1 cellular context compared by ENCODE assay signal in genomic region chr12:21677622-21678277, GRCh38.
TF ChIP-seq lines count a peak whose summit lies in the region.

No MANE protein-coding gene starts in this region.

TF ChIP-seq in GM23338, 12 proteins besides CTCF, POLR2A, EP300 and RAD21 (continued from another document):
- TF ChIP-seq, protein P1, sequence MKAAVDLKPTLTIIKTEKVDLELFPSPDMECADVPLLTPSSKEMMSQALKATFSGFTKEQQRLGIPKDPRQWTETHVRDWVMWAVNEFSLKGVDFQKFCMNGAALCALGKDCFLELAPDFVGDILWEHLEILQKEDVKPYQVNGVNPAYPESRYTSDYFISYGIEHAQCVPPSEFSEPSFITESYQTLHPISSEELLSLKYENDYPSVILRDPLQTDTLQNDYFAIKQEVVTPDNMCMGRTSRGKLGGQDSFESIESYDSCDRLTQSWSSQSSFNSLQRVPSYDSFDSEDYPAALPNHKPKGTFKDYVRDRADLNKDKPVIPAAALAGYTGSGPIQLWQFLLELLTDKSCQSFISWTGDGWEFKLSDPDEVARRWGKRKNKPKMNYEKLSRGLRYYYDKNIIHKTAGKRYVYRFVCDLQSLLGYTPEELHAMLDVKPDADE (IDR thresholded peaks at IDR 0.05): no peak
- TF ChIP-seq ZNF462 (CRISPR knock-in tag; IDR thresholded peaks at IDR 0.05) (no peak), POLR2AphosphoS5 (IDR thresholded peaks at IDR 0.05; ENCODE audit: low read depth) (no peak)
